14 cellular contexts compared by ENCODE assay signal in genomic region chr3:113264249-113264648, GRCh38. TPM values are rescaled to one million over a fixed set of nuclear protein-coding genes. Genes with fewer than 3 reads are reported as not detected.
DNase-seq lines count a peak whose midpoint lies in the region; ATAC-seq and TF ChIP-seq lines count a peak whose summit lies in the region.
"Had no signal": no experiment of that assay in that cellular context is flagged by ENCODE, and none has a peak within 500 bp of the region (broad histone marks: within the 10 kb centered on the region; RNA-seq: fewer than 3 reads in every experiment).

No MANE protein-coding gene starts in this region.

- intact Hi-C loops in gastrocnemius medialis (cut with DNase I; ENCODE audit: low total_unique reads) = no loop called here

- in situ Hi-C loops in gastrocnemius medialis (cut with MboI; ENCODE audit: low sequenced_read_pairs in 4 of 4) = no loop called here

- WGBS in HUES64 = 12% methylated on average over 4 of the region's 4 CpGs
- WGBS in hepatocyte (ENCODE audit: low lambda C conversion rate, missing lambda C conversion rate) = 42% methylated on average over 4 of the region's 4 CpGs

- H2AFZ ChIP-seq in hepatocyte = no peak overlapping the region

- H3K4me1 ChIP-seq in HUES64 (ENCODE audit: insufficient read depth, low read length) (peaks cover 38% of the 10 kb centered on the region), hepatocyte (ENCODE audit: insufficient read depth) (peaks cover 13% of the 10 kb centered on the region), gastrocnemius medialis (peaks cover 24 to 26% of the 10 kb centered on the region in 2 donors)

- DNase-seq in NCI-H524 (lab: John Stamatoyannopoulos, UW) = peak; percentile 97 to 99
- DNase-seq in hepatocyte (ENCODE audit: low spot score) = no peak
- DNase-seq in gastrocnemius medialis = peak in 1 of 2 donors; percentile 34
- no peak for DNase-seq in erythroblast (lab: John Stamatoyannopoulos, UW)
- DNase-seq in T-helper 2 cell = no peak
- DNase-seq: activated CD4-positive, alpha-beta T cell treated with anti-CD3 and anti-CD28 coated beads, Interleukin-2, amount 10 ng/mL, durations not matched to agents 7 days and 5 days; activated naive CD4-positive, alpha-beta T cell treated with Interleukin-2 at 50 U/mL for 16 hours; CD8-positive, alpha-beta T cell; naive thymus-derived CD8-positive, alpha-beta T cell; stimulated activated naive CD8-positive, alpha-beta T cell treated with anti-CD3 and anti-CD28 coated beads, Interleukin-15, Interleukin-2, amounts not matched to agents 100 U/mL and 50 U/mL, for 24 hours had no signal

- H3K27ac ChIP-seq in HUES64 (ENCODE audit: low read depth, low read length) (peak overlapping the region; percentile 79; the same call in 1 of the 2 replicates), hepatocyte (peak overlapping the region; percentile 57), gastrocnemius medialis (no peak overlapping the region)

- no peaks in the 10 kb centered on the region for H3K27me3 ChIP-seq in HUES64 (ENCODE audit: insufficient read depth, low read length)
- no peaks in the 10 kb centered on the region for H3K27me3 ChIP-seq in hepatocyte
- H3K27me3 ChIP-seq in gastrocnemius medialis = no peaks in the 10 kb centered on the region

- H3K4me3 ChIP-seq in HUES64 (ENCODE audit: low read length) (no peak overlapping the region), hepatocyte (no peak overlapping the region), gastrocnemius medialis (no peak overlapping the region)

- ATAC-seq in gastrocnemius medialis = peak; percentile 55 to 78
- ATAC-seq in HG02852 (IDR thresholded peaks at IDR 0.05; ENCODE audit: unreplicated experiment) = no peak
- ATAC-seq in GM21360 (IDR thresholded peaks at IDR 0.05; ENCODE audit: unreplicated experiment) = no peak
- ATAC-seq: CD8-positive, alpha-beta T cell; naive thymus-derived CD8-positive, alpha-beta T cell; stimulated activated naive CD8-positive, alpha-beta T cell treated with anti-CD3 and anti-CD28 coated beads, Interleukin-15, Interleukin-2, amounts not matched to agents 100 U/mL and 50 U/mL, for 24 hours had no signal

- H3K9me2 ChIP-seq in hepatocyte (replicated peaks; ENCODE audit: insufficient read depth) = no peaks in the 10 kb centered on the region

- H3K79me2 ChIP-seq in hepatocyte = no peaks in the 10 kb centered on the region

- H3K9me3 ChIP-seq in HUES64 (ENCODE audit: insufficient read depth, low read depth, low read length) (no peaks in the 10 kb centered on the region), hepatocyte (ENCODE audit: low read depth) (no peaks in the 10 kb centered on the region), gastrocnemius medialis (no peaks in the 10 kb centered on the region)

- no peaks in the 10 kb centered on the region for H4K20me1 ChIP-seq in hepatocyte (ENCODE audit: insufficient read depth, poor library complexity, severe bottlenecking)

- TF ChIP-seq CTCF in hepatocyte (IDR thresholded peaks at IDR 0.05; ENCODE audit: poor library complexity) (no peak), gastrocnemius medialis (IDR thresholded peaks at IDR 0.05 in 4 of 5, conservative IDR thresholded peaks at IDR 0.05 in 1 of 5) (no peak)

- peak overlapping the region; percentile 57; the same call in 1 of the 2 replicates for H3K9ac ChIP-seq in HUES64 (ENCODE audit: low read depth, low read length)

- no peak overlapping the region for H3K4me2 ChIP-seq in hepatocyte

- TF ChIP-seq POLR2A in gastrocnemius medialis (IDR thresholded peaks at IDR 0.05) (no peak), erythroblast (IDR thresholded peaks at IDR 0.05; ENCODE audit: low read length) (no peak)

- no peaks in the 10 kb centered on the region; the same call in 1 of the 2 replicates for H3K36me3 ChIP-seq in HUES64 (ENCODE audit: insufficient read depth, low read length)
- no peaks in the 10 kb centered on the region for H3K36me3 ChIP-seq in hepatocyte (replicated peaks; ENCODE audit: insufficient read depth, low read depth)
- no peaks in the 10 kb centered on the region for H3K36me3 ChIP-seq in gastrocnemius medialis

RNA-seq across cellular contexts. Expression of gene BOC, which starts 52.9 kb away (rescaled TPM):
- 23.5 TPM for polyA plus RNA-seq in HUES64 (2013, experiment 1 of 2)
- 32.3 TPM for polyA plus RNA-seq in HUES64 (2013, experiment 2 of 2)
- total RNA-seq in hepatocyte = 17.9 and 20.4 TPM in 2 replicates
- 24.0 and 28.2 TPM in 2 replicates for polyA plus RNA-seq in hepatocyte
- 1 to 10 TPM; 3.7 to 7.4 (median 4.6) TPM for total RNA-seq in gastrocnemius medialis
- total RNA-seq: activated CD4-positive, alpha-beta T cell treated with anti-CD3 and anti-CD28 coated beads, Interleukin-2, amount 10 ng/mL, durations not matched to agents 7 days and 5 days; CD8-positive, alpha-beta T cell; naive thymus-derived CD8-positive, alpha-beta T cell; NCI-H460 had no signal
- polyA plus RNA-seq: naive thymus-derived CD8-positive, alpha-beta T cell had no signal

Comparison
In these comparisons a context has a peak if more than half of its experiments do, and no peak if none do; other contexts are left out.
1. H3K27ac ChIP-seq: peak in HUES64 (single experiment) and hepatocyte (single experiment); none in gastrocnemius medialis (0 of 4).
2. DNase-seq: peak in NCI-H524 (2 of 2); none in hepatocyte (single experiment), erythroblast (0 of 2) and T-helper 2 cell (0 of 5).
3. ATAC-seq: peak in gastrocnemius medialis (2 of 2); none in HG02852 (single experiment) and GM21360 (single experiment).